In the genomic region with DNA sequence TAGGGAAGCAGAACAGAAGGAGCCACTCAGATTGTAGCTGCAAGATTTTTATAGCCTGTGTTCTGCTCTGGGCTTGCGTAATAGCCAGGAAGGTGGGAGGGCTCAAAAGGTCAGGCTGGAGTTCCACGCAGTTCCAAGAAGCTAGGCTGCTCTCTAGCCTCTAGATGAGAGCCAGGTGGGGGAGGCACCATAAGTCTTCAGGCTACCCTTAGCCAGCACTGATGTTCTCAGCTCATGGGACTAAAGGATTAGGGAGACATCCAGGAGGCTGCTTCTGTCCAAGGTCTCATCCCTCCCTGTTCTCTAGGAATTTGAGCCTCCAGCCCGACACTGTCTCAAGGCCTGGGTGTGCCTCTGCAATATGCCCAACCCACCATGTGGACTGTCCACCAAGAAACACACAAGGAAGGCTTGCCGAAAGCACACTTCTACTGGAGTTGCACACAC, we compare ENCODE assay signal across 8 cellular contexts. TPM values are rescaled to one million over a fixed set of nuclear protein-coding genes. Genes with fewer than 3 reads are reported as not detected.
DNase-seq lines count a peak whose midpoint lies in the region; ATAC-seq and TF ChIP-seq lines count a peak whose summit lies in the region.

No MANE protein-coding gene starts in this region.

- no peaks in the 10 kb centered on the region for H3K27me3 Mint-ChIP-seq in neural crest cell (ENCODE audit: low read depth)

- DNase-seq in esophagus muscularis mucosa (ENCODE audit: extremely low spot score) (no peak), neural crest cell (ENCODE audit: low read depth, low spot score) (no peak), SJCRH30 (no peak), retina (no peak), NCI-H345 treated with DMSO at 0.1 percent for 48 hours (lab: John Stamatoyannopoulos, UW; ENCODE audit: unreplicated experiment) (no peak)

- H3K27ac ChIP-seq in DOHH2 (ENCODE audit: low read depth, low read length) (no peak overlapping the region), esophagus muscularis mucosa (replicated peaks in 1 of 4) (peak overlapping the region; percentile 94 to 99 (median 96)), SJCRH30 (no peak overlapping the region)

- 9% methylated on average over 4 of the region's 4 CpGs for WGBS in esophagus muscularis mucosa

- peak overlapping the region; percentile 94 for H3K4me2 ChIP-seq in DOHH2 (ENCODE audit: low read length)

- H3K27me3 ChIP-seq in DOHH2 (ENCODE audit: control insufficient read depth, low read length) = no peaks in the 10 kb centered on the region
- H3K27me3 ChIP-seq in esophagus muscularis mucosa = no peaks in the 10 kb centered on the region
- H3K27me3 ChIP-seq in SJCRH30 = no peaks in the 10 kb centered on the region

- no peaks in the 10 kb centered on the region for H3K36me3 Mint-ChIP-seq in neural crest cell (ENCODE audit: low read depth)

- no peak for TF ChIP-seq EP300 in esophagus muscularis mucosa (IDR thresholded peaks at IDR 0.05)

- H4K20me1 ChIP-seq in DOHH2 (ENCODE audit: control insufficient read depth, insufficient read depth, low read depth, low read length) = no peaks in the 10 kb centered on the region

- peak overlapping the region; percentile 94 for H3K4me3 ChIP-seq in DOHH2 (ENCODE audit: low read length)
- H3K4me3 ChIP-seq in esophagus muscularis mucosa = peak overlapping the region; percentile 74 to 89 (median 80)
- H3K4me3 ChIP-seq in SJCRH30 = no peak overlapping the region

- no peak overlapping the region for H3K27ac Mint-ChIP-seq in neural crest cell (ENCODE audit: unreplicated experiment)

- H3K4me3 Mint-ChIP-seq in neural crest cell = peak overlapping the region; percentile 96

- H3K36me3 ChIP-seq in DOHH2 (ENCODE audit: control insufficient read depth, low read length) (0 out of 2 replicates have a peak, but pooled peaks cover 1% of the 10 kb centered on the region), esophagus muscularis mucosa (peaks cover 4 to 31% (median 24%) of the 10 kb centered on the region in 4 donors), SJCRH30 (no peaks in the 10 kb centered on the region)

- TF ChIP-seq POLR2A in esophagus muscularis mucosa (IDR thresholded peaks at IDR 0.05; ENCODE audit: low read depth) = no peak

- no peaks in the 10 kb centered on the region for H3K9me2 ChIP-seq in DOHH2 (replicated peaks; ENCODE audit: control insufficient read depth, low read length)

- peaks cover 33% of the 10 kb centered on the region for H3K4me1 Mint-ChIP-seq in neural crest cell

- H3K9me3 ChIP-seq in DOHH2 (ENCODE audit: control insufficient read depth, insufficient read depth, low read length) = no peaks in the 10 kb centered on the region
- no peaks in the 10 kb centered on the region for H3K9me3 ChIP-seq in esophagus muscularis mucosa
- 0 out of 2 replicates have a peak, but pooled peaks cover 3% of the 10 kb centered on the region for H3K9me3 ChIP-seq in SJCRH30 (replicated peaks)

- intact Hi-C loops in esophagus muscularis mucosa (cut with DNase I) = no loop called here

- H3F3A ChIP-seq in DOHH2 (ENCODE audit: control insufficient read depth, insufficient read depth) = no peaks in the 10 kb centered on the region

- ATAC-seq in GM19351 (IDR thresholded peaks at IDR 0.05; ENCODE audit: unreplicated experiment) = no peak

- TF ChIP-seq CTCF in DOHH2 (IDR thresholded peaks at IDR 0.05; ENCODE audit: low read depth, low read length, poor library complexity, severe bottlenecking) (no peak), esophagus muscularis mucosa (IDR thresholded peaks at IDR 0.05) (no peak), neural crest cell (conservative IDR thresholded peaks at IDR 0.05) (no peak)

- peaks cover 10% of the 10 kb centered on the region; the same call in 1 of the 2 replicates for H3K79me2 ChIP-seq in DOHH2 (ENCODE audit: control insufficient read depth, low read length)

- no peaks in the 10 kb centered on the region for H3K9me3 Mint-ChIP-seq in neural crest cell

- H3K4me1 ChIP-seq in DOHH2 (ENCODE audit: control insufficient read depth, low read length) = peaks cover 38% of the 10 kb centered on the region
- H3K4me1 ChIP-seq in esophagus muscularis mucosa = peaks cover 53 to 66% (median 64%) of the 10 kb centered on the region in 4 donors
- H3K4me1 ChIP-seq in SJCRH30 = peaks cover 4% of the 10 kb centered on the region

TF ChIP-seq in PFSK-1, 5 proteins besides CTCF, POLR2A, EP300 and RAD21:
- no peak for TF ChIP-seq SIN3A (IDR thresholded peaks at IDR 0.05; ENCODE audit: borderline replicate concordance, insufficient read depth, low read length)
- TF ChIP-seq, protein P1, sequence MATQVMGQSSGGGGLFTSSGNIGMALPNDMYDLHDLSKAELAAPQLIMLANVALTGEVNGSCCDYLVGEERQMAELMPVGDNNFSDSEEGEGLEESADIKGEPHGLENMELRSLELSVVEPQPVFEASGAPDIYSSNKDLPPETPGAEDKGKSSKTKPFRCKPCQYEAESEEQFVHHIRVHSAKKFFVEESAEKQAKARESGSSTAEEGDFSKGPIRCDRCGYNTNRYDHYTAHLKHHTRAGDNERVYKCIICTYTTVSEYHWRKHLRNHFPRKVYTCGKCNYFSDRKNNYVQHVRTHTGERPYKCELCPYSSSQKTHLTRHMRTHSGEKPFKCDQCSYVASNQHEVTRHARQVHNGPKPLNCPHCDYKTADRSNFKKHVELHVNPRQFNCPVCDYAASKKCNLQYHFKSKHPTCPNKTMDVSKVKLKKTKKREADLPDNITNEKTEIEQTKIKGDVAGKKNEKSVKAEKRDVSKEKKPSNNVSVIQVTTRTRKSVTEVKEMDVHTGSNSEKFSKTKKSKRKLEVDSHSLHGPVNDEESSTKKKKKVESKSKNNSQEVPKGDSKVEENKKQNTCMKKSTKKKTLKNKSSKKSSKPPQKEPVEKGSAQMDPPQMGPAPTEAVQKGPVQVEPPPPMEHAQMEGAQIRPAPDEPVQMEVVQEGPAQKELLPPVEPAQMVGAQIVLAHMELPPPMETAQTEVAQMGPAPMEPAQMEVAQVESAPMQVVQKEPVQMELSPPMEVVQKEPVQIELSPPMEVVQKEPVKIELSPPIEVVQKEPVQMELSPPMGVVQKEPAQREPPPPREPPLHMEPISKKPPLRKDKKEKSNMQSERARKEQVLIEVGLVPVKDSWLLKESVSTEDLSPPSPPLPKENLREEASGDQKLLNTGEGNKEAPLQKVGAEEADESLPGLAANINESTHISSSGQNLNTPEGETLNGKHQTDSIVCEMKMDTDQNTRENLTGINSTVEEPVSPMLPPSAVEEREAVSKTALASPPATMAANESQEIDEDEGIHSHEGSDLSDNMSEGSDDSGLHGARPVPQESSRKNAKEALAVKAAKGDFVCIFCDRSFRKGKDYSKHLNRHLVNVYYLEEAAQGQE (IDR thresholded peaks at IDR 0.05; ENCODE audit: insufficient read depth in 1 of 2, low read depth in 2 of 2, low read length in 2 of 2) = peak in 1 of 2 experiments; percentile 71; a peak in 2 of 4 replicates
- 0 out of 2 replicates have a peak, but pooled peaks have one; percentile 11 for TF ChIP-seq TAF1 (IDR thresholded peaks at IDR 0.05; ENCODE audit: borderline replicate concordance, insufficient read depth, low read length)
- TF ChIP-seq POLR2AphosphoS5 (IDR thresholded peaks at IDR 0.05; ENCODE audit: low read depth, low read length) = 0 out of 2 replicates have a peak, but pooled peaks have one; percentile 21

RNA-seq across cellular contexts. Expression of a gene that starts 1.7 kb away (rescaled TPM):
- polyA plus RNA-seq in PFSK-1 (2012; ENCODE audit: insufficient read length, low read depth) = 93.5 TPM
- total RNA-seq in esophagus muscularis mucosa (10 to 100 TPM; 24.7 to 54.0 (median 34.3) TPM), neural crest cell (101 TPM in 2 replicates)
- 17.8 and 28.9 TPM in 2 replicates for total RNA-seq in SJCRH30 (2014; rRNA removed; shearing (Covaris generic))

RNA-seq across cellular contexts. Expression of a gene that starts 14.4 kb away (rescaled TPM):
- polyA plus RNA-seq in PFSK-1 (2012; ENCODE audit: insufficient read length, low read depth) = not detected
- 1 to 10 TPM in 3 of 4 donors, under 1 TPM in 1; 0.66 to 3.0 (median 1.9) TPM for total RNA-seq in esophagus muscularis mucosa
- 1.5 TPM in 2 replicates for total RNA-seq in neural crest cell
- total RNA-seq in SJCRH30 (2014; rRNA removed; shearing (Covaris generic)) = 0.04 and 0.13 TPM in 2 replicates

RNA-seq across cellular contexts. Expression of a gene that starts 22.2 kb away (rescaled TPM):
- polyA plus RNA-seq in PFSK-1 (2012; ENCODE audit: insufficient read length, low read depth) = 995 TPM
- total RNA-seq in esophagus muscularis mucosa (1,000 to 10,000 TPM in 1 of 4 donors, 100 to 1,000 TPM in 3; 739 to 1,057 (median 846) TPM), neural crest cell (3,094 and 3,153 TPM in 2 replicates)
- 5,262 and 5,317 TPM in 2 replicates for total RNA-seq in SJCRH30 (2014; rRNA removed; shearing (Covaris generic))

RNA-seq across cellular contexts. Expression of a gene that starts 39.2 kb away (rescaled TPM):
- 16.5 TPM for polyA plus RNA-seq in PFSK-1 (2012; ENCODE audit: insufficient read length, low read depth)
- total RNA-seq in esophagus muscularis mucosa (under 1 TPM in 2 of 4 donors, not detected in 2; 0.40 to 0.97 TPM), neural crest cell (1.2 and 2.1 TPM in 2 replicates)
- total RNA-seq in SJCRH30 (2014; rRNA removed; shearing (Covaris generic)) = 8.8 and 9.0 TPM in 2 replicates

RNA-seq across cellular contexts. Expression of a gene that starts 48.4 kb away (rescaled TPM):
- polyA plus RNA-seq in PFSK-1 (2012; ENCODE audit: insufficient read length, low read depth) = 54.1 TPM
- total RNA-seq in esophagus muscularis mucosa (10 to 100 TPM; 47.2 to 85.2 (median 76.2) TPM), neural crest cell (99.8 and 107 TPM in 2 replicates)
- total RNA-seq in SJCRH30 (2014; rRNA removed; shearing (Covaris generic)) = 30.1 and 31.2 TPM in 2 replicates

Comparison
In these comparisons a context has a peak if more than half of its experiments do, and no peak if none do; other contexts are left out.
1. H3K27ac ChIP-seq: peak in esophagus muscularis mucosa (4 of 4); none in DOHH2 (single experiment) and SJCRH30 (single experiment).